In genomic region chr4:88178633-88179231, GRCh38 we compare ENCODE assay signal across 1 cellular context.
TF ChIP-seq lines count a peak whose summit lies in the region.

No MANE protein-coding gene starts in this region.

TF ChIP-seq in HepG2, 621 proteins besides CTCF, POLR2A, EP300 and RAD21:
- TF ChIP-seq, protein P1, sequence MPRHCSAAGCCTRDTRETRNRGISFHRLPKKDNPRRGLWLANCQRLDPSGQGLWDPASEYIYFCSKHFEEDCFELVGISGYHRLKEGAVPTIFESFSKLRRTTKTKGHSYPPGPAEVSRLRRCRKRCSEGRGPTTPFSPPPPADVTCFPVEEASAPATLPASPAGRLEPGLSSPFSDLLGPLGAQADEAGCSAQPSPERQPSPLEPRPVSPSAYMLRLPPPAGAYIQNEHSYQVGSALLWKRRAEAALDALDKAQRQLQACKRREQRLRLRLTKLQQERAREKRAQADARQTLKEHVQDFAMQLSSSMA (CRISPR knock-in tag; IDR thresholded peaks at IDR 0.05): no peak
- TF ChIP-seq FOSL2 (CRISPR knock-in tag; IDR thresholded peaks at IDR 0.05) (peak; percentile 4; the same call in 1 of the 2 replicates), ZFY (CRISPR knock-in tag; IDR thresholded peaks at IDR 0.05) (0 out of 2 replicates have a peak, but pooled peaks have one; percentile 17), ZNF333 (CRISPR knock-in tag; IDR thresholded peaks at IDR 0.05; ENCODE audit: borderline replicate concordance) (no peak), HOXA7 (CRISPR knock-in tag; IDR thresholded peaks at IDR 0.05) (no peak), FOXA1 (IDR thresholded peaks at IDR 0.05) (no peak), FOXA1 (CRISPR knock-in tag; IDR thresholded peaks at IDR 0.05) (peak; percentile 40; the same call in 1 of the 2 replicates), GPN1 (CRISPR knock-in tag; IDR thresholded peaks at IDR 0.05; ENCODE audit: borderline replicate concordance) (no peak), TP53 (CRISPR knock-in tag; conservative IDR thresholded peaks at IDR 0.05) (no peak), HNF4G (IDR thresholded peaks at IDR 0.05; ENCODE audit: borderline replicate concordance, low read depth, low read length) (no peak), HNF4G (CRISPR knock-in tag; IDR thresholded peaks at IDR 0.05; ENCODE audit: borderline replicate concordance, low read depth) (no peak)
- TF ChIP-seq, protein P2, sequence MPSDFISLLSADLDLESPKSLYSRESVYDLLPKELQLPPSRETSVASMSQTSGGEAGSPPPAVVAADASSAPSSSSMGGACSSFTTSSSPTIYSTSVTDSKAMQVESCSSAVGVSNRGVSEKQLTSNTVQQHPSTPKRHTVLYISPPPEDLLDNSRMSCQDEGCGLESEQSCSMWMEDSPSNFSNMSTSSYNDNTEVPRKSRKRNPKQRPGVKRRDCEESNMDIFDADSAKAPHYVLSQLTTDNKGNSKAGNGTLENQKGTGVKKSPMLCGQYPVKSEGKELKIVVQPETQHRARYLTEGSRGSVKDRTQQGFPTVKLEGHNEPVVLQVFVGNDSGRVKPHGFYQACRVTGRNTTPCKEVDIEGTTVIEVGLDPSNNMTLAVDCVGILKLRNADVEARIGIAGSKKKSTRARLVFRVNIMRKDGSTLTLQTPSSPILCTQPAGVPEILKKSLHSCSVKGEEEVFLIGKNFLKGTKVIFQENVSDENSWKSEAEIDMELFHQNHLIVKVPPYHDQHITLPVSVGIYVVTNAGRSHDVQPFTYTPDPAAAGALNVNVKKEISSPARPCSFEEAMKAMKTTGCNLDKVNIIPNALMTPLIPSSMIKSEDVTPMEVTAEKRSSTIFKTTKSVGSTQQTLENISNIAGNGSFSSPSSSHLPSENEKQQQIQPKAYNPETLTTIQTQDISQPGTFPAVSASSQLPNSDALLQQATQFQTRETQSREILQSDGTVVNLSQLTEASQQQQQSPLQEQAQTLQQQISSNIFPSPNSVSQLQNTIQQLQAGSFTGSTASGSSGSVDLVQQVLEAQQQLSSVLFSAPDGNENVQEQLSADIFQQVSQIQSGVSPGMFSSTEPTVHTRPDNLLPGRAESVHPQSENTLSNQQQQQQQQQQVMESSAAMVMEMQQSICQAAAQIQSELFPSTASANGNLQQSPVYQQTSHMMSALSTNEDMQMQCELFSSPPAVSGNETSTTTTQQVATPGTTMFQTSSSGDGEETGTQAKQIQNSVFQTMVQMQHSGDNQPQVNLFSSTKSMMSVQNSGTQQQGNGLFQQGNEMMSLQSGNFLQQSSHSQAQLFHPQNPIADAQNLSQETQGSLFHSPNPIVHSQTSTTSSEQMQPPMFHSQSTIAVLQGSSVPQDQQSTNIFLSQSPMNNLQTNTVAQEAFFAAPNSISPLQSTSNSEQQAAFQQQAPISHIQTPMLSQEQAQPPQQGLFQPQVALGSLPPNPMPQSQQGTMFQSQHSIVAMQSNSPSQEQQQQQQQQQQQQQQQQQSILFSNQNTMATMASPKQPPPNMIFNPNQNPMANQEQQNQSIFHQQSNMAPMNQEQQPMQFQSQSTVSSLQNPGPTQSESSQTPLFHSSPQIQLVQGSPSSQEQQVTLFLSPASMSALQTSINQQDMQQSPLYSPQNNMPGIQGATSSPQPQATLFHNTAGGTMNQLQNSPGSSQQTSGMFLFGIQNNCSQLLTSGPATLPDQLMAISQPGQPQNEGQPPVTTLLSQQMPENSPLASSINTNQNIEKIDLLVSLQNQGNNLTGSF (CRISPR knock-in tag; IDR thresholded peaks at IDR 0.05): no peak
